Comparison of ENCODE assay signal across 11 cellular contexts in the genomic region with DNA sequence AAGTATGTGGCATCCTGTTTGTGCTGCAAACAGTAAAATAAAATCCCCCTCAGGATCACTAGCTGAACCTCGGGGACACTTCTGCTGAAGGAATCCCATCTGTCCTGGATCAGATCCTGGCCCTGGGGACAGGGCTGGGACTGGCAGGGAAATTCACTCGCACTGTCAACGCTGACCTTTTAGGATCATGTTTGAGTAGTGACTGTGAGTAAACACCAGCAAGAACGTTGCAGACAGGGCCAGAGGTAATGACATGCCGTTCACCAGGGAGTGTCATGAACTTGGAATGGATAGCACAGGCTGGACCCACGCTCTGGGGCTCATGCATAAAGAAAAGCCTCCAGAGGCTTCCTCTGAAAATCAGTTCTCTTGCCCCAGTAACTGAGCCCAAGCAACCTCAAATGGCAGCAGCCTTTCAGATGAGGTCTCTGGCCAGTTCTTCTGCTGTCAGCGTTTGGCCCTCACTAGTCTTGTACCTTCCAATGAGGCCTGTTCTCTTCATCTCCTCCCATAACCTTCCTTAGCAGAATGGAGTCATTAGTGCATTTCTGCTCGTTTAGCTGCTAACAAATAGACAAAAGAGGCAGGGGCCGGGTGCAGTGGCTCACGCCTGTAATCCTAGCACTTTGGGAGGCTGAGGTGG. TPM values are rescaled to one million over a fixed set of nuclear protein-coding genes. Genes with fewer than 3 reads are reported as not detected.
A peak's percentile ranks its signal among the peaks of the same experiment; 100 is the strongest.
DNase-seq lines count a peak whose midpoint lies in the region; ATAC-seq and TF ChIP-seq lines count a peak whose summit lies in the region.
"Had no signal": no experiment of that assay in that cellular context is flagged by ENCODE, and none has a peak within 500 bp of the region (broad histone marks: within the 10 kb centered on the region; RNA-seq: fewer than 3 reads in every experiment).

No MANE protein-coding gene starts in this region.

- intact Hi-C loops in esophagus squamous epithelium (cut with DNase I) (no loop called here), natural killer cell (cut with micrococcal nuclease) (no loop called here)

- DNase-seq in AG10803 (ENCODE audit: low read depth), result peak; percentile 14
- DNase-seq in LNCaP clone FGC (ENCODE audit: low read depth), result peak; percentile 90
- no peak for DNase-seq in esophagus squamous epithelium (lab: John Stamatoyannopoulos, UW)
- DNase-seq in SW480 (ENCODE audit: low spot score), result no peak
- DNase-seq in natural killer cell, result no peak
- DNase-seq: T-helper 17 cell had no signal

- H3K36me3 Mint-ChIP-seq in natural killer cell, result no peaks in the 10 kb centered on the region

- ATAC-seq in GM21526 (IDR thresholded peaks at IDR 0.05; ENCODE audit: low FRiP score, unreplicated experiment) (no peak), natural killer cell (no peak), GM21360 (IDR thresholded peaks at IDR 0.05; ENCODE audit: unreplicated experiment) (no peak)
- ATAC-seq: T-helper 17 cell had no signal

- no peak overlapping the region for H3K27ac Mint-ChIP-seq in natural killer cell
- H3K27ac Mint-ChIP-seq: T-helper 17 cell had no signal

- peak overlapping the region; percentile 25 for H3K4me3 ChIP-seq in AG10803 (ENCODE audit: low read length)
- no peak overlapping the region for H3K4me3 ChIP-seq in LNCaP clone FGC (ENCODE audit: low read depth, low read length)
- peak overlapping the region in 1 of 4 donors; percentile 5 for H3K4me3 ChIP-seq in esophagus squamous epithelium
- H3K4me3 ChIP-seq in neuron (ENCODE audit: low read length), result peak overlapping the region; percentile 22
- H3K4me3 ChIP-seq: cardiac muscle cell had no signal

- no peaks in the 10 kb centered on the region for H3K9me3 ChIP-seq in esophagus squamous epithelium
- no peaks in the 10 kb centered on the region for H3K9me3 ChIP-seq in neuron (ENCODE audit: low read length)

- H3K27me3 Mint-ChIP-seq in natural killer cell (ENCODE audit: low read depth in 2 of 2), result peaks cover 9 to 13% of the 10 kb centered on the region in 2 donors

- peak overlapping the region in 3 of 4 donors; percentile 25 to 63 (median 47) for H3K27ac ChIP-seq in esophagus squamous epithelium
- H3K27ac ChIP-seq: cardiac muscle cell, parathyroid adenoma had no signal

- H3K4me1 Mint-ChIP-seq in natural killer cell, result no peaks in the 10 kb centered on the region

- H3K27me3 ChIP-seq in esophagus squamous epithelium (no peaks in the 10 kb centered on the region), neuron (ENCODE audit: insufficient read depth, low read length) (no peaks in the 10 kb centered on the region)

- no peak for TF ChIP-seq CTCF in AG10803 (conservative IDR thresholded peaks at IDR 0.05; ENCODE audit: low read length)
- no peak for TF ChIP-seq CTCF in LNCaP clone FGC (IDR thresholded peaks at IDR 0.05; ENCODE audit: control insufficient read depth, extremely low read depth, insufficient read depth)
- TF ChIP-seq CTCF in esophagus squamous epithelium (IDR thresholded peaks at IDR 0.05), result no peak
- no peak for TF ChIP-seq CTCF in natural killer cell (IDR thresholded peaks at IDR 0.05)

- WGBS in esophagus squamous epithelium, 2 donors, result 44 to 51% methylated on average over 6 to 7 of the region's 10 CpGs

- H3K4me1 ChIP-seq in esophagus squamous epithelium (peaks cover 6 to 41% (median 14%) of the 10 kb centered on the region in 3 donors), neuron (ENCODE audit: insufficient read depth, low read length) (peaks cover 11% of the 10 kb centered on the region)
- H3K4me1 ChIP-seq: parathyroid adenoma had no signal

- H3K9me3 Mint-ChIP-seq in natural killer cell, result no peaks in the 10 kb centered on the region

- H3K36me3 ChIP-seq in esophagus squamous epithelium, result no peaks in the 10 kb centered on the region
- H3K36me3 ChIP-seq in neuron (ENCODE audit: insufficient read depth, low read length), result no peaks in the 10 kb centered on the region
- H3K36me3 ChIP-seq: cardiac muscle cell had no signal

- no peak for TF ChIP-seq POLR2A in esophagus squamous epithelium (IDR thresholded peaks at IDR 0.05)

- no peak overlapping the region for H3K4me3 Mint-ChIP-seq in natural killer cell
- H3K4me3 Mint-ChIP-seq: T-helper 17 cell had no signal

- no peak overlapping the region for H2AFZ ChIP-seq in neuron (ENCODE audit: low read depth, low read length)
- H2AFZ ChIP-seq: parathyroid adenoma had no signal

RNA-seq across cellular contexts. Expression of a gene that starts 51.0 kb away (rescaled TPM):
- total RNA-seq in esophagus squamous epithelium (100 to 1,000 TPM in 1 of 4 donors, 10 to 100 TPM in 3; 45.2 to 102 (median 57.6) TPM), natural killer cell (not detected)
- total RNA-seq: T-helper 17 cell had no signal

Comparison
In these comparisons a context has a peak if more than half of its experiments do, and no peak if none do; other contexts are left out.
1. DNase-seq: peak in AG10803 (single experiment) and LNCaP clone FGC (single experiment); none in esophagus squamous epithelium (single experiment), SW480 (single experiment) and natural killer cell (single experiment).
2. RNA of a gene that starts 51.0 kb away (total RNA-seq): 45.2 to 102 TPM in esophagus squamous epithelium; not detected in natural killer cell; every median in the first group is over 10 times any median in the second.